ENCODE assay signal across 1 cellular context in genomic region chrX:19593684-19594083, GRCh38.
TF ChIP-seq lines count a peak whose summit lies in the region.

No MANE protein-coding gene starts in this region.

TF ChIP-seq in K562, 482 proteins besides CTCF, POLR2A, EP300 and RAD21 (continued from another document):
- no peak for TF ChIP-seq ELK3 (CRISPR knock-in tag; IDR thresholded peaks at IDR 0.05)
